ENCODE assay signal across 8 cellular contexts in the genomic region with DNA sequence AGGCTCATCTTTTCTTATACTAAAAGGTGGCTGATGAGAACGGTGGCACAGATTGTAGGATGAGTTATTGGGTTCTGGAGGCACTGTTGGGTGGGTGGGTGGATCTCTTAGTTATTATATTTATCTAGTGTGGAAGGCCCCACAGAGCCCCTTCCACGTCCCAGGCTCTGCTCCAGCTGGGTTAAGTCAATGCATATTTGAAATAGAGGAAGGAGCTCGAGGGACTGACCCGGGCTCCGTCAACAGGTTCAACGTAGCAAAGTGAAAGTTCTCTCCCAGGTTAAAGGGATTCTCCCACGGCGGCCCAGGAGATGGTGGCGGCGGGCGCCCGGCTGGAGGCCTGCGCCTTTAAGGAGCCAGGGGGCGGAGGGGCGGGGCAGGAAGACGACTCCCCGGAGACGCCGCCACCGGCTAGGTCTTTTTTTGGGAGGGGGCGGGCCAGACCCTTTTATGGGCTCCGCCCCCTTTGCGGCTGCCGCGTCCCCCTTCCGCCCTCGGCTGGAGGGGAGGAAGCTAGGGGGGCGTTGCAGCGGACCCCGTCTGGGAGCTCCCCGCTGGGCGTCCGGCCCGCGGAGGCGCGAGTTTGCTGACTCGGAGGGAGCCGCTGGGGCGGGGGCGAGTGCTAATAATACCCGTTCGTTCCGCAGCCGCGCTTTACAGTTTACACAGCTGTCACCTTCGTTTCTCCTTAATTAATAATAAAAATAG. TPM values are rescaled to one million over a fixed set of nuclear protein-coding genes. Genes with fewer than 3 reads are reported as not detected.
A peak's percentile ranks its signal among the peaks of the same experiment; 100 is the strongest.
DNase-seq lines count a peak whose midpoint lies in the region; TF ChIP-seq lines count a peak whose summit lies in the region.

No MANE protein-coding gene starts in this region.

- WGBS in ovary, 3 donors, result 0% methylated on average over 46 to 47 of the region's 47 CpGs
- WGBS in thyroid gland, 2 donors, result 0 to 2% methylated on average over 18 to 33 of the region's 47 CpGs

- H3K27me3 ChIP-seq in ovary (no peaks in the 10 kb centered on the region), thyroid gland (no peaks in the 10 kb centered on the region)

- H3K4me1 ChIP-seq in HEK293 (ENCODE audit: control insufficient read depth, insufficient read depth, low read length), result peaks cover 3% of the 10 kb centered on the region; the same call in 1 of the 2 replicates
- peaks cover 10% of the 10 kb centered on the region for H3K4me1 ChIP-seq in ovary (ENCODE audit: insufficient read depth)
- H3K4me1 ChIP-seq in thyroid gland, result peaks cover 27 to 29% of the 10 kb centered on the region in 2 donors

- peak overlapping the region; percentile 53 for H3K4me3 Mint-ChIP-seq in glutamatergic neuron (ENCODE audit: unreplicated experiment)

- TF ChIP-seq EP300 in ovary (IDR thresholded peaks at IDR 0.05), result no peak

- TF ChIP-seq CTCF in HEK293 (tag by site-specific recombination; IDR thresholded peaks at IDR 0.05) (no peak; the same call in 1 of the 2 replicates), glutamatergic neuron (IDR thresholded peaks at IDR 0.05; ENCODE audit: partially characterized antibody, unreplicated experiment) (peak; percentile 29), ovary (IDR thresholded peaks at IDR 0.05) (peak; percentile 23 to 48 (median 45)), thyroid gland (IDR thresholded peaks at IDR 0.05) (peak in 1 of 6 experiments; percentile 39)

- H3K27ac ChIP-seq in HEK293 (ENCODE audit: extremely low read depth, low read depth, low read length) (peak overlapping the region; percentile 92), ovary (peak overlapping the region; percentile 63 to 97), thyroid gland (peak overlapping the region; percentile 86 to 99 (median 91))

- H3K4me3 ChIP-seq in HEK293 (ENCODE audit: low read depth, low read length) (peak overlapping the region; percentile 75), ovary (peak overlapping the region; percentile 52), thyroid gland (replicated peaks in 1 of 3) (peak overlapping the region; percentile 63 to 84 (median 74))

- no peaks in the 10 kb centered on the region for H3K36me3 Mint-ChIP-seq in glutamatergic neuron (ENCODE audit: unreplicated experiment)

- H3K27me3 Mint-ChIP-seq in glutamatergic neuron (ENCODE audit: unreplicated experiment), result peaks cover 5% of the 10 kb centered on the region

- CTCF ChIA-PET in HEK293 (lab: Yijun Ruan, JAX), result interaction anchor here (0.6 to 1.8 kb wide), 7 partner anchors 13 to 223 kb away, joined by 3 to 5 read pairs (median 4); no protein-coding TSS in a partner anchor

- H3K36me3 ChIP-seq in HEK293 (ENCODE audit: control insufficient read depth in 2 of 2, insufficient read depth in 1 of 2, low read length in 2 of 2) (peaks cover 0 to 20% of the 10 kb centered on the region in 2 experiments; a peak in 1 of 3 replicates), ovary (no peaks in the 10 kb centered on the region), thyroid gland (no peaks in the 10 kb centered on the region)

- POLR2A ChIA-PET in HEK293 (lab: Yijun Ruan, JAX), result interaction anchor here (0.6 to 2.0 kb wide), 12 partner anchors 9 to 295 kb away, joined by 3 to 9 read pairs (median 4); a partner anchor contains a TSS

- H3K4me1 Mint-ChIP-seq in glutamatergic neuron (ENCODE audit: low read depth, unreplicated experiment), result peaks cover 9% of the 10 kb centered on the region

- peaks cover 2% of the 10 kb centered on the region for H3K9me3 Mint-ChIP-seq in glutamatergic neuron (ENCODE audit: unreplicated experiment)

- TF ChIP-seq POLR2A in ovary (IDR thresholded peaks at IDR 0.05) (peak; percentile 41), thyroid gland (IDR thresholded peaks at IDR 0.05) (peak; percentile 17 to 83)

- intact Hi-C loops in ovary (cut with DNase I) (no loop called here), thyroid gland (cut with DNase I) (loop anchor here (10.0 kb wide), 1 partner anchor 118 kb away; a partner anchor contains a TSS)

- DNase-seq in GM03348 (ENCODE audit: low spot score) (peak; percentile 96), MV-4-11 (lab: John Stamatoyannopoulos, UW) (peak; percentile 93), SK-N-DZ (ENCODE audit: low spot score) (peak; percentile 95), glutamatergic neuron (peak; percentile 91), ovary (peak; percentile 94 to 96 (median 95)), thyroid gland (peak; percentile 98)
- DNase-seq in activated naive CD4-positive, alpha-beta T cell treated with anti-CD3 and anti-CD28 coated beads, Interleukin-2, amount 50 U/mL, for 16 hours, result peak; percentile 94

- H3K27ac Mint-ChIP-seq in glutamatergic neuron (ENCODE audit: unreplicated experiment), result no peak overlapping the region

- H3K9me3 ChIP-seq in HEK293 (ENCODE audit: control insufficient read depth, insufficient read depth, low read depth, low read length) (no peaks in the 10 kb centered on the region), ovary (no peaks in the 10 kb centered on the region), thyroid gland (no peaks in the 10 kb centered on the region)

TF ChIP-seq in HEK293, 187 proteins besides CTCF, POLR2A, EP300 and RAD21 (continues in another document):
- TF ChIP-seq, protein P1, sequence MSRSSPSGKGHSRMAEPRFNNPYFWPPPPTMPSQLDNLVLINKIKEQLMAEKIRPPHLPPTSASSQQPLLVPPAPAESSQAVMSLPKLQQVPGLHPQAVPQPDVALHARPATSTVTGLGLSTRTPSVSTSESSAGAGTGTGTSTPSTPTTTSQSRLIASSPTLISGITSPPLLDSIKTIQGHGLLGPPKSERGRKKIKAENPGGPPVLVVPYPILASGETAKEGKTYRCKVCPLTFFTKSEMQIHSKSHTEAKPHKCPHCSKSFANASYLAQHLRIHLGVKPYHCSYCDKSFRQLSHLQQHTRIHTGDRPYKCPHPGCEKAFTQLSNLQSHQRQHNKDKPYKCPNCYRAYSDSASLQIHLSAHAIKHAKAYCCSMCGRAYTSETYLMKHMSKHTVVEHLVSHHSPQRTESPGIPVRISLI (tag by site-specific recombination; IDR thresholded peaks at IDR 0.05), result no peak
- TF ChIP-seq SCRT1 (tag by site-specific recombination; IDR thresholded peaks at IDR 0.05; ENCODE audit: borderline replicate concordance) (peak; percentile 53; the same call in 1 of the 2 replicates), KLF1 (tag by site-specific recombination; IDR thresholded peaks at IDR 0.05) (peak; percentile 79), ZNF629 (tag by site-specific recombination; IDR thresholded peaks at IDR 0.05) (0 out of 2 replicates have a peak, but pooled peaks have one; percentile 9), ZNF747 (tag by site-specific recombination; IDR thresholded peaks at IDR 0.05) (no peak), ZNF266 (tag by site-specific recombination; IDR thresholded peaks at IDR 0.05; ENCODE audit: low read depth) (no peak), YY1 (tag by site-specific recombination; IDR thresholded peaks at IDR 0.05) (no peak), SP2 (tag by site-specific recombination; IDR thresholded peaks at IDR 0.05) (peak; percentile 88)
- TF ChIP-seq, protein P2, sequence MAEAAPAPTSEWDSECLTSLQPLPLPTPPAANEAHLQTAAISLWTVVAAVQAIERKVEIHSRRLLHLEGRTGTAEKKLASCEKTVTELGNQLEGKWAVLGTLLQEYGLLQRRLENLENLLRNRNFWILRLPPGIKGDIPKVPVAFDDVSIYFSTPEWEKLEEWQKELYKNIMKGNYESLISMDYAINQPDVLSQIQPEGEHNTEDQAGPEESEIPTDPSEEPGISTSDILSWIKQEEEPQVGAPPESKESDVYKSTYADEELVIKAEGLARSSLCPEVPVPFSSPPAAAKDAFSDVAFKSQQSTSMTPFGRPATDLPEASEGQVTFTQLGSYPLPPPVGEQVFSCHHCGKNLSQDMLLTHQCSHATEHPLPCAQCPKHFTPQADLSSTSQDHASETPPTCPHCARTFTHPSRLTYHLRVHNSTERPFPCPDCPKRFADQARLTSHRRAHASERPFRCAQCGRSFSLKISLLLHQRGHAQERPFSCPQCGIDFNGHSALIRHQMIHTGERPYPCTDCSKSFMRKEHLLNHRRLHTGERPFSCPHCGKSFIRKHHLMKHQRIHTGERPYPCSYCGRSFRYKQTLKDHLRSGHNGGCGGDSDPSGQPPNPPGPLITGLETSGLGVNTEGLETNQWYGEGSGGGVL (tag by site-specific recombination; IDR thresholded peaks at IDR 0.05), result peak; percentile 80

RNA-seq across cellular contexts. Expression of a gene that starts 1.5 kb away (rescaled TPM):
- polyA plus RNA-seq in SK-N-DZ (2014; cell fraction: cytosol; rRNA removed), result 17.5 and 22.8 TPM in 2 replicates
- polyA plus RNA-seq in SK-N-DZ (2014; cell fraction: nucleus; rRNA removed), result 91.0 and 116 TPM in 2 replicates
- total RNA-seq in glutamatergic neuron (ENCODE audit: unreplicated experiment), result 62.8 TPM
- total RNA-seq in ovary, result 100 to 1,000 TPM in 5 of 7 donors, 10 to 100 TPM in 2; 48.4 to 208 (median 136) TPM
- polyA plus RNA-seq in ovary, result 10 to 100 TPM; 77.3 to 86.6 TPM
- 100 to 1,000 TPM in 2 of 4 donors, 10 to 100 TPM in 2; 85.9 to 114 (median 99.5) TPM for total RNA-seq in thyroid gland

RNA-seq across cellular contexts. Expression of a gene that starts 6.5 kb away (rescaled TPM):
- not detected in 2 replicates for polyA plus RNA-seq in SK-N-DZ (2014; cell fraction: cytosol; rRNA removed)
- polyA plus RNA-seq in SK-N-DZ (2014; cell fraction: nucleus; rRNA removed), result not detected in 2 replicates
- total RNA-seq in glutamatergic neuron (ENCODE audit: unreplicated experiment), result not detected
- 10 to 100 TPM in 3 of 7 donors, 1 to 10 TPM in 4; 2.4 to 14.1 (median 10.0) TPM for total RNA-seq in ovary
- 10 to 100 TPM; 15.5 to 45.7 TPM for polyA plus RNA-seq in ovary
- total RNA-seq in thyroid gland, result 10 to 100 TPM in 2 of 4 donors, 1 to 10 TPM in 2; 5.3 to 28.6 (median 9.7) TPM

RNA-seq across cellular contexts. Expression of a gene that starts 20.9 kb away (rescaled TPM):
- polyA plus RNA-seq in SK-N-DZ (2014; cell fraction: cytosol; rRNA removed), result 477 and 500 TPM in 2 replicates
- 496 and 514 TPM in 2 replicates for polyA plus RNA-seq in SK-N-DZ (2014; cell fraction: nucleus; rRNA removed)
- total RNA-seq in glutamatergic neuron (ENCODE audit: unreplicated experiment) (12.0 TPM), ovary (not detected), thyroid gland (not detected)
- polyA plus RNA-seq in ovary, result not detected

RNA-seq across cellular contexts. Expression of a gene that starts 31.1 kb away (rescaled TPM):
- polyA plus RNA-seq in SK-N-DZ (2014; cell fraction: cytosol; rRNA removed), result 0.51 and 1.5 TPM in 2 replicates
- 0.45 and 1.6 TPM in 2 replicates for polyA plus RNA-seq in SK-N-DZ (2014; cell fraction: nucleus; rRNA removed)
- total RNA-seq in glutamatergic neuron (ENCODE audit: unreplicated experiment) (not detected), ovary (100 to 1,000 TPM in 1 of 7 donors, 10 to 100 TPM in 1, 1 to 10 TPM in 3, under 1 TPM in 1, not detected in 1; 0.35 to 108 (median 4.3) TPM), thyroid gland (10 to 100 TPM in 3 of 4 donors, 1 to 10 TPM in 1; 5.5 to 64.9 (median 36.3) TPM)
- 10 to 100 TPM in 1 of 2 donors, under 1 TPM in 1; 0.31 to 10.3 TPM for polyA plus RNA-seq in ovary

Comparison
In these comparisons a context has a peak if more than half of its experiments do, and no peak if none do; other contexts are left out.
1. Peak in every context shown above with its lines: DNase-seq, H3K4me3 ChIP-seq and H3K27ac ChIP-seq.
2. RNA of a gene that starts 20.9 kb away (total RNA-seq): 12.0 TPM in glutamatergic neuron (single experiment); not detected in ovary and not detected in thyroid gland; every median in the first group is over 10 times any median in the second.